ENCODE assay signal across 7 cellular contexts in the genomic region with DNA sequence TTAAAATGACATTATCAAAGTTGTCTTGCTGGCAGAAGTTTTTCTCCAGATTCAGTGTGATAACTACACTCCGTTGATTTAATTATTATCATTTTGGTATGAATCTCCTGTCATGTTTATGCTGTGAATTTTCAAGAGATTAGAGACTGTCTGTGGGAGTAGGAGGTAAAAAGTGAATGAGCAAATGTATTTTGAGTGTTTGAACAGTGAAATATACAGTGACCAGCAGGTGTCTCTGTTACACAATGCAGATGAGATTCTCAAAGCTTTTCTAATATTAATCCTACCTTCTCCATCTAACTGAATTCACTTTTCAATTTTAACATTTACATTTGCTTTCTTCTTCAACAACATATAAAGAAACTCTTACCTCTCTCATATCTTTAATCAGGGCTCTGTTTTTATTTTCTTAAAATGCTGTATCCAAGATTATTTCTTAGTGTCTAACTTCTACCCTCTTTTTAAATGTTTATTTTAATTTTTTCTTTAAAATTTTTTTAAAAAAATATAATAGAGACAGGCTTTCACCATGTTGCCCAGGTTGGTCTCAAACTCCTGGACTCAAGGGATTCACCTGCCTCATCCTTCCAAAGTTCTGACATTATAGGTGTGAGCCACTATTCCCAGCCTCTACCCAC.
A peak's percentile ranks its signal among the peaks of the same experiment; 100 is the strongest.
DNase-seq lines count a peak whose midpoint lies in the region; FAIRE-seq and TF ChIP-seq lines count a peak whose summit lies in the region.

No MANE protein-coding gene starts in this region.

- no peaks in the 10 kb centered on the region for H3K9me2 ChIP-seq in OCI-LY1 (ENCODE audit: low read depth, low read length)

- TF ChIP-seq CTCF in HEK293 (tag by site-specific recombination; IDR thresholded peaks at IDR 0.05) (no peak), OCI-LY1 (IDR thresholded peaks at IDR 0.05; ENCODE audit: low read length) (peak; percentile 69)

- no peak overlapping the region for H3K9ac ChIP-seq in OCI-LY1 (ENCODE audit: low read length)

- H3K4me1 ChIP-seq in HEK293 (ENCODE audit: control insufficient read depth, insufficient read depth, low read length) (no peaks in the 10 kb centered on the region), OCI-LY1 (ENCODE audit: insufficient read depth, low read length, severe bottlenecking) (no peaks in the 10 kb centered on the region)

- no peaks in the 10 kb centered on the region for H3K36me3 ChIP-seq in HEK293 (ENCODE audit: control insufficient read depth in 2 of 2, insufficient read depth in 1 of 2, low read length in 2 of 2)
- H3K36me3 ChIP-seq in OCI-LY1 (ENCODE audit: insufficient read depth, low read length) = no peaks in the 10 kb centered on the region

- no peaks in the 10 kb centered on the region for H3K27me3 ChIP-seq in OCI-LY1 (ENCODE audit: insufficient read depth, low read length)

- no peak overlapping the region for H3K4me3 ChIP-seq in HEK293 (ENCODE audit: low read depth, low read length)
- no peak overlapping the region for H3K4me3 ChIP-seq in OCI-LY1 (ENCODE audit: low read depth, low read length, poor library complexity, severe bottlenecking)

- H3K9me3 ChIP-seq in HEK293 (ENCODE audit: control insufficient read depth, insufficient read depth, low read depth, low read length) = no peaks in the 10 kb centered on the region
- H3K9me3 ChIP-seq in OCI-LY1 (ENCODE audit: low read length) = no peaks in the 10 kb centered on the region

- FAIRE-seq in G401.6 (lab: Jason Lieb, UNC) (peak; percentile 74), endometrium (lab: Jason Lieb, UNC) (peak; percentile 78)

- no peak overlapping the region for H3K4me2 ChIP-seq in OCI-LY1 (ENCODE audit: low read length)

- no peaks in the 10 kb centered on the region for H3K79me2 ChIP-seq in OCI-LY1 (ENCODE audit: insufficient read depth, low read length)

- no peaks in the 10 kb centered on the region for H4K20me1 ChIP-seq in OCI-LY1 (ENCODE audit: insufficient read depth, low read length)

- no peak overlapping the region for H3K27ac ChIP-seq in HEK293 (ENCODE audit: extremely low read depth, low read depth, low read length)
- no peak overlapping the region for H3K27ac ChIP-seq in OCI-LY1 (ENCODE audit: low read depth, low read length, poor library complexity, severe bottlenecking)

- CTCF ChIA-PET in HEK293 (lab: Yijun Ruan, JAX) = interaction anchor here (0.6 to 2.2 kb wide), 7 partner anchors 10 to 1188 kb away, joined by 3 to 6 read pairs (median 4); no protein-coding TSS in a partner anchor

- H2AFZ ChIP-seq in OCI-LY1 (ENCODE audit: low read length) = no peak overlapping the region

- DNase-seq in non-pigmented ciliary epithelial cell (ENCODE audit: low read depth) = peak; percentile 2
- no peak for DNase-seq in NCI-H1436 (lab: John Stamatoyannopoulos, UW)
- DNase-seq in GM19240 (ENCODE audit: insufficient read length, low spot score) = no peak

- no peaks in the 10 kb centered on the region for H3F3A ChIP-seq in OCI-LY1 (ENCODE audit: insufficient read depth, low read length)

- POLR2A ChIA-PET in HEK293 (lab: Yijun Ruan, JAX) = no interaction called here

TF ChIP-seq in HEK293, 187 proteins besides CTCF, POLR2A, EP300 and RAD21:
- TF ChIP-seq ZNF544 (tag by site-specific recombination; IDR thresholded peaks at IDR 0.05) = no peak
- TF ChIP-seq ZNF654 (tag by site-specific recombination; IDR thresholded peaks at IDR 0.05; ENCODE audit: low read depth) = peak; percentile 26
- TF ChIP-seq ZNF324 (tag by site-specific recombination; IDR thresholded peaks at IDR 0.05) = no peak
- TF ChIP-seq PRDM1 (tag by site-specific recombination; IDR thresholded peaks at IDR 0.05) = peak; percentile 85
- no peak for TF ChIP-seq ZNF112 (tag by site-specific recombination; IDR thresholded peaks at IDR 0.05)
- no peak for TF ChIP-seq ZNF548 (tag by site-specific recombination; IDR thresholded peaks at IDR 0.05)
TF ChIP-seq in HEK293: peak in this region for 2.
